ENCODE assay signal across 1 cellular context in genomic region chr6:149482542-149483261, GRCh38.
TF ChIP-seq lines count a peak whose summit lies in the region.

No MANE protein-coding gene starts in this region.

TF ChIP-seq in GM12878, 131 proteins besides CTCF, POLR2A, EP300 and RAD21 (continued from another document and continues in another):
- TF ChIP-seq TCF7 (IDR thresholded peaks at IDR 0.05; ENCODE audit: borderline replicate concordance) (no peak), BRCA1 (IDR thresholded peaks at IDR 0.05; ENCODE audit: low read depth, low read length) (no peak), NFYA (IDR thresholded peaks at IDR 0.05; ENCODE audit: borderline replicate concordance, low read depth, low read length) (no peak), RUNX3 (IDR thresholded peaks at IDR 0.05; ENCODE audit: low read length) (no peak), HDGF (IDR thresholded peaks at IDR 0.05) (0 out of 2 replicates have a peak, but pooled peaks have one; percentile 6), HSF1 (IDR thresholded peaks at IDR 0.05; ENCODE audit: low read depth, low read length) (no peak), ZNF24 (IDR thresholded peaks at IDR 0.05) (no peak), RAD51 (IDR thresholded peaks at IDR 0.05) (no peak), ATF2 (IDR thresholded peaks at IDR 0.05; ENCODE audit: low read length) (no peak), IRF3 (IDR thresholded peaks at IDR 0.05) (no peak), REST (IDR thresholded peaks at IDR 0.05; ENCODE audit: low read depth, low read length) (no peak), MYC (IDR thresholded peaks at IDR 0.05; ENCODE audit: insufficient read depth, insufficient read length, insufficient replicate concordance, low read length, severe bottlenecking) (no peak), DPF2 (IDR thresholded peaks at IDR 0.05) (no peak; the same call in 1 of the 2 replicates), BHLHE40 (IDR thresholded peaks at IDR 0.05; ENCODE audit: borderline replicate concordance in 1 of 2, low read depth in 2 of 2, low read length in 1 of 2) (peak; percentile 11 to 69; a peak in 3 of 4 replicates), RFX5 (IDR thresholded peaks at IDR 0.05; ENCODE audit: low read depth, low read length) (no peak), ZBTB33 (IDR thresholded peaks at IDR 0.05) (no peak), KDM1A (IDR thresholded peaks at IDR 0.05; ENCODE audit: borderline replicate concordance) (no peak), PRDM15 (CRISPR knock-in tag; IDR thresholded peaks at IDR 0.05) (no peak), NKRF (conservative IDR thresholded peaks at IDR 0.05) (peak; percentile 51), NR2C1 (IDR thresholded peaks at IDR 0.05) (no peak), ZNF687 (IDR thresholded peaks at IDR 0.05) (peak; percentile 82), BACH1 (IDR thresholded peaks at IDR 0.05; ENCODE audit: borderline replicate concordance) (peak; percentile 67; the same call in 1 of the 2 replicates), ZSCAN29 (IDR thresholded peaks at IDR 0.05) (no peak), SIN3A (IDR thresholded peaks at IDR 0.05; ENCODE audit: low read depth, low read length) (no peak), E4F1 (IDR thresholded peaks at IDR 0.05; ENCODE audit: borderline replicate concordance, partially characterized antibody) (no peak), E2F4 (IDR thresholded peaks at IDR 0.05; ENCODE audit: low read depth, low read length) (no peak), SMARCA5 (IDR thresholded peaks at IDR 0.05) (no peak), KLF5 (IDR thresholded peaks at IDR 0.05; ENCODE audit: partially characterized antibody) (no peak), JUND (IDR thresholded peaks at IDR 0.05; ENCODE audit: low read depth, low read length) (no peak), SUZ12 (IDR thresholded peaks at IDR 0.05; ENCODE audit: unreplicated experiment) (no peak), MTA2 (IDR thresholded peaks at IDR 0.05; ENCODE audit: low read depth) (no peak), SMC3 (IDR thresholded peaks at IDR 0.05; ENCODE audit: borderline replicate concordance, low read length) (no peak)
